In genomic region chr11:70703141-70704052, GRCh38 we compare ENCODE assay signal across 1 cellular context.
TF ChIP-seq lines count a peak whose summit lies in the region.

No MANE protein-coding gene starts in this region.

TF ChIP-seq in HepG2, 621 proteins besides CTCF, POLR2A, EP300 and RAD21 (continued from another document):
- TF ChIP-seq, protein P1, sequence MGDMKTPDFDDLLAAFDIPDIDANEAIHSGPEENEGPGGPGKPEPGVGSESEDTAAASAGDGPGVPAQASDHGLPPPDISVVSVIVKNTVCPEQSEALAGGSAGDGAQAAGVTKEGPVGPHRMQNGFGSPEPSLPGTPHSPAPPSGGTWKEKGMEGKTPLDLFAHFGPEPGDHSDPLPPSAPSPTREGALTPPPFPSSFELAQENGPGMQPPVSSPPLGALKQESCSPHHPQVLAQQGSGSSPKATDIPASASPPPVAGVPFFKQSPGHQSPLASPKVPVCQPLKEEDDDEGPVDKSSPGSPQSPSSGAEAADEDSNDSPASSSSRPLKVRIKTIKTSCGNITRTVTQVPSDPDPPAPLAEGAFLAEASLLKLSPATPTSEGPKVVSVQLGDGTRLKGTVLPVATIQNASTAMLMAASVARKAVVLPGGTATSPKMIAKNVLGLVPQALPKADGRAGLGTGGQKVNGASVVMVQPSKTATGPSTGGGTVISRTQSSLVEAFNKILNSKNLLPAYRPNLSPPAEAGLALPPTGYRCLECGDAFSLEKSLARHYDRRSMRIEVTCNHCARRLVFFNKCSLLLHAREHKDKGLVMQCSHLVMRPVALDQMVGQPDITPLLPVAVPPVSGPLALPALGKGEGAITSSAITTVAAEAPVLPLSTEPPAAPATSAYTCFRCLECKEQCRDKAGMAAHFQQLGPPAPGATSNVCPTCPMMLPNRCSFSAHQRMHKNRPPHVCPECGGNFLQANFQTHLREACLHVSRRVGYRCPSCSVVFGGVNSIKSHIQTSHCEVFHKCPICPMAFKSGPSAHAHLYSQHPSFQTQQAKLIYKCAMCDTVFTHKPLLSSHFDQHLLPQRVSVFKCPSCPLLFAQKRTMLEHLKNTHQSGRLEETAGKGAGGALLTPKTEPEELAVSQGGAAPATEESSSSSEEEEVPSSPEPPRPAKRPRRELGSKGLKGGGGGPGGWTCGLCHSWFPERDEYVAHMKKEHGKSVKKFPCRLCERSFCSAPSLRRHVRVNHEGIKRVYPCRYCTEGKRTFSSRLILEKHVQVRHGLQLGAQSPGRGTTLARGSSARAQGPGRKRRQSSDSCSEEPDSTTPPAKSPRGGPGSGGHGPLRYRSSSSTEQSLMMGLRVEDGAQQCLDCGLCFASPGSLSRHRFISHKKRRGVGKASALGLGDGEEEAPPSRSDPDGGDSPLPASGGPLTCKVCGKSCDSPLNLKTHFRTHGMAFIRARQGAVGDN (CRISPR knock-in tag; IDR thresholded peaks at IDR 0.05), result peak; percentile 28
- TF ChIP-seq ZBTB39 (CRISPR knock-in tag; IDR thresholded peaks at IDR 0.05) (no peak), RBM22 (optimal IDR thresholded peaks at IDR 0.05; ENCODE audit: low read length) (peak; percentile 45), TEAD3 (CRISPR knock-in tag; optimal IDR thresholded peaks at IDR 0.05; ENCODE audit: borderline replicate concordance) (peak; percentile 17), MTF1 (CRISPR knock-in tag; IDR thresholded peaks at IDR 0.05) (no peak)
